27 cellular contexts compared by ENCODE assay signal in the genomic region with DNA sequence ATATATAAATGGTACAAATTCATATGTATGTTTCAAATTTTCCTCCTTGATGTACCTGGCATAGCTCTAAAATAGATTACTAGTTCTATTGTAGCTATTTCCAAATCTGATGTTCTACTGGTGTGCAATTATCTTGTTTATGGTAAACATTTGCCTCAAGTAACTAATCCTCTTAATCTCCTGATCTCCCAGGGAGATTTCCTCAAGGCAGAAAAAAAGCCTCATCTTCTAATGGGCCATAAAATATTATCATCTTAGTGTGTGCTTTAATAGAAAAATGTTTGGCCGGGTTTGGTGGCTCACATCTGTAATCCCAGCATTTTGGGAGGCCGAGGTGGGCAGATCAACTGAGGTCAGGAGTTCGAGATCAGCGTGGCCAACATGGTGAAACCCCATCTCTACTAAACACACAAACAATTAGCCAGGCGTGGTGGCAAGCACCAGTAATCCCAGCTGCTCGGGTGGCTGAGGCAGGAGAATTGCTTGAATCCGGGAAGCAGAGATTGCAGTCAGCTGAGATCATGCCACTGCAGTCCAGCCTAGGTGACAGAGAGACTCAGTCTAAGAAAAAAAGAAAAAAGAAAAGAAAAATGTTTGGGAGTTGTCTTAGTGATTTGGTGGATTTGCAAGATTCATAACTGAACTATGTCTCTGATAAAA.
DNase-seq lines count a peak whose midpoint lies in the region; ATAC-seq and TF ChIP-seq lines count a peak whose summit lies in the region.
"Had no signal": no experiment of that assay in that cellular context is flagged by ENCODE, and none has a peak within 500 bp of the region (broad histone marks: within the 10 kb centered on the region; RNA-seq: fewer than 3 reads in every experiment).

No MANE protein-coding gene starts in this region.

- H2BK15ac ChIP-seq in neuronal stem cell (ENCODE audit: low read length), result no peak overlapping the region

- H2BK5ac ChIP-seq in neuronal stem cell (ENCODE audit: low read length), result no peak overlapping the region

- H2AFZ ChIP-seq in neuronal stem cell (ENCODE audit: low read length), result peak overlapping the region; percentile 38
- H2AFZ ChIP-seq: PC-9 had no signal

- no peak overlapping the region for H3K18ac ChIP-seq in neuronal stem cell (ENCODE audit: low read length)

- H3K36me3 ChIP-seq in neuronal stem cell (replicated peaks in 1 of 2; ENCODE audit: control insufficient read depth in 2 of 2, insufficient read depth in 2 of 2, low read length in 2 of 2), result no peaks in the 10 kb centered on the region
- no peaks in the 10 kb centered on the region for H3K36me3 ChIP-seq in tibial artery
- H3K36me3 ChIP-seq: heart left ventricle, transverse colon had no signal

- no peak overlapping the region for H4K91ac ChIP-seq in neuronal stem cell (ENCODE audit: low read depth, low read length, poor library complexity)

- no peak overlapping the region for H3K9ac ChIP-seq in neuronal stem cell (ENCODE audit: low read depth, low read length, poor library complexity)

- intact Hi-C loops in tibial artery (cut with DNase I; ENCODE audit: low total_unique reads), result no loop called here

- no peaks in the 10 kb centered on the region for H3K79me1 ChIP-seq in neuronal stem cell (ENCODE audit: low read depth, low read length)

- TF ChIP-seq CTCF in fibroblast of villous mesenchyme (IDR thresholded peaks at IDR 0.05; ENCODE audit: insufficient read depth, low read depth, low read length) (no peak), tibial artery (IDR thresholded peaks at IDR 0.05) (no peak)

- H2AK5ac ChIP-seq in neuronal stem cell (ENCODE audit: low read depth, low read length), result no peak overlapping the region

- H3K9me3 ChIP-seq in neuronal stem cell (replicated peaks in 1 of 2; ENCODE audit: control insufficient read depth in 2 of 2, insufficient read depth in 1 of 2, low read depth in 1 of 2, low read length in 2 of 2) (peaks cover 0 to 4% of the 10 kb centered on the region in 2 donors), tibial artery (no peaks in the 10 kb centered on the region)
- H3K9me3 ChIP-seq: heart left ventricle, transverse colon had no signal

- H3K4me2 ChIP-seq in neuronal stem cell (ENCODE audit: insufficient read depth, low read length, poor library complexity, severe bottlenecking), result no peak overlapping the region
- H3K4me2 ChIP-seq: PC-9 had no signal

- no peak overlapping the region for H3K14ac ChIP-seq in neuronal stem cell (ENCODE audit: low read length)

- DNase-seq in ELF-1 (ENCODE audit: low read depth, low spot score) (peak; percentile 22), NCI-H82 treated with DMSO at 0.1 percent for 48 hours (lab: John Stamatoyannopoulos, UW; ENCODE audit: unreplicated experiment) (peak; percentile 81), fibroblast of villous mesenchyme (ENCODE audit: low read depth) (peak; percentile 78), neuronal stem cell (ENCODE audit: low spot score) (no peak), COR-L47 (lab: John Stamatoyannopoulos, UW) (no peak), tibial artery (no peak)
- DNase-seq in NK-92 treated with Interleukin-12 subunit alpha and Interleukin-12 subunit beta, amount 100 ng/mL, for 24 hours (lab: John Stamatoyannopoulos, UW), result no peak
- DNase-seq: activated CD8-positive, alpha-beta memory T cell treated with anti-CD3 and anti-CD28 coated beads, Interleukin-2, amount 10 ng/mL, durations not matched to agents 7 days and 5 days; activated naive CD4-positive, alpha-beta T cell; activated T-cell treated with anti-CD3 and anti-CD28 coated beads, Interleukin-2, amount 50 U/mL, for 48 hours; DMS79; effector CD4-positive, alpha-beta T cell; heart left ventricle; HFFc6; Kasumi-1; left colon; MV-4-11; NCI-H1436 treated with DMSO at 0.1 percent for 48 hours; nucleus accumbens; PC-9; Right ventricle myocardium superior; small intestine; stimulated activated CD4-positive, alpha-beta T cell treated with anti-CD3 and anti-CD28 coated beads, Interleukin-2, amount 100 ng/mL, for 24 hours; T1000; transverse colon had no signal

- no peak overlapping the region for H4K8ac ChIP-seq in neuronal stem cell (ENCODE audit: low read depth, low read length)

- no peak overlapping the region for H3K23ac ChIP-seq in neuronal stem cell (ENCODE audit: low read depth, low read length, poor library complexity)

- H3K27me3 ChIP-seq in neuronal stem cell (ENCODE audit: control insufficient read depth in 3 of 3, insufficient read depth in 3 of 3, low read depth in 1 of 3, low read length in 3 of 3) (no peaks in the 10 kb centered on the region), tibial artery (no peaks in the 10 kb centered on the region)
- H3K27me3 ChIP-seq: heart left ventricle, transverse colon had no signal

- H2BK120ac ChIP-seq in neuronal stem cell (ENCODE audit: low read depth, low read length), result no peak overlapping the region

- no peak for ATAC-seq in GM18498 (IDR thresholded peaks at IDR 0.05; ENCODE audit: unreplicated experiment)
- ATAC-seq: activated CD8-positive, alpha-beta memory T cell treated with anti-CD3 and anti-CD28 coated beads, Interleukin-2, amount 10 ng/mL, durations not matched to agents 7 days and 5 days; heart left ventricle; left colon had no signal

- H2BK12ac ChIP-seq in neuronal stem cell (ENCODE audit: low read length), result no peak overlapping the region

- H3K4me1 ChIP-seq in neuronal stem cell (ENCODE audit: control insufficient read depth in 2 of 2, insufficient read depth in 1 of 2, low read depth in 1 of 2, low read length in 2 of 2) (no peaks in the 10 kb centered on the region), tibial artery (no peaks in the 10 kb centered on the region)
- H3K4me1 ChIP-seq: heart left ventricle, transverse colon had no signal

- H3K4ac ChIP-seq in neuronal stem cell (ENCODE audit: low read length), result no peak overlapping the region

- no peak overlapping the region for H3K27ac ChIP-seq in neuronal stem cell (replicated peaks; ENCODE audit: low read length)
- H3K27ac ChIP-seq in tibial artery, result no peak overlapping the region
- H3K27ac ChIP-seq: epithelial cell of prostate, heart left ventricle, PC-9, transverse colon had no signal

- no CpG with 5 or more reads among the region's 7 CpGs for WGBS in neuronal stem cell (ENCODE audit: extremely low coverage in 2 of 2, insufficient read length in 2 of 2, insufficient replicate concordance in 1 of 2), 2 donors

- H3K4me3 ChIP-seq in fibroblast of villous mesenchyme (ENCODE audit: low read depth, low read length), result no peak overlapping the region
- H3K4me3 ChIP-seq in neuronal stem cell (ENCODE audit: low read length in 2 of 2), result no peak overlapping the region
- H3K4me3 ChIP-seq in tibial artery, result no peak overlapping the region
- H3K4me3 ChIP-seq: heart left ventricle, PC-9, transverse colon had no signal

Comparison
In these comparisons a context has a peak if more than half of its experiments do, and no peak if none do; other contexts are left out.
1. DNase-seq: peak in ELF-1 (single experiment), NCI-H82 treated with DMSO at 0.1 percent for 48 hours (single experiment) and fibroblast of villous mesenchyme (single experiment); none in neuronal stem cell (single experiment), COR-L47 (single experiment), tibial artery (0 of 2) and NK-92 treated with Interleukin-12 subunit alpha and Interleukin-12 subunit beta, amount 100 ng/mL, for 24 hours (single experiment).